1 cellular context compared by ENCODE assay signal in the genomic region with DNA sequence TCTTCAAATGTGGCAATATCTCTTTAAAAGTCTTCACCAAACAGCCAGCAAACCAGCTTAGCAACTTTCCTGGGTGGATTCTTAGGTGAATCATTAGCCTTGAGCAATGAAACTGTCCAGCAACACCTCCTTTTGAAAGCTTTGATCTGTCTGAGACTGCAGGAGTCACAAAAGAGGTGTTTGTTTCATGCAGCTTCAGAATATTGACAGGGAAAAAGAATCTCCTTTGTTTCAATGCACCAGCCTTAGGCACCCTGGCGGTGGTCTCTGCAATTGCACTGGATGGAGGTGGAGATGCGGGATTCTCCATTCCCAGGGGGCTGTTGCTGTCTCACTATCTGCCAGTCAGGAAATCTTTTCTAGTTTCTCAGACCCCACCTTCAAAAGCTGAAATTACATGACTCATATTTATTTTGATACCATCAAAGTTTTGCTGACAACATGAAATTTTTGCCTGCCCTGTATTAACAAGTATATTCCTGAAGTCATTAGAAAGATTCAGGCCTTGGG.
TF ChIP-seq lines count a peak whose summit lies in the region.

No MANE protein-coding gene starts in this region.

TF ChIP-seq in HepG2, 621 proteins besides CTCF, POLR2A, EP300 and RAD21 (continued from another document):
- TF ChIP-seq, protein P1, sequence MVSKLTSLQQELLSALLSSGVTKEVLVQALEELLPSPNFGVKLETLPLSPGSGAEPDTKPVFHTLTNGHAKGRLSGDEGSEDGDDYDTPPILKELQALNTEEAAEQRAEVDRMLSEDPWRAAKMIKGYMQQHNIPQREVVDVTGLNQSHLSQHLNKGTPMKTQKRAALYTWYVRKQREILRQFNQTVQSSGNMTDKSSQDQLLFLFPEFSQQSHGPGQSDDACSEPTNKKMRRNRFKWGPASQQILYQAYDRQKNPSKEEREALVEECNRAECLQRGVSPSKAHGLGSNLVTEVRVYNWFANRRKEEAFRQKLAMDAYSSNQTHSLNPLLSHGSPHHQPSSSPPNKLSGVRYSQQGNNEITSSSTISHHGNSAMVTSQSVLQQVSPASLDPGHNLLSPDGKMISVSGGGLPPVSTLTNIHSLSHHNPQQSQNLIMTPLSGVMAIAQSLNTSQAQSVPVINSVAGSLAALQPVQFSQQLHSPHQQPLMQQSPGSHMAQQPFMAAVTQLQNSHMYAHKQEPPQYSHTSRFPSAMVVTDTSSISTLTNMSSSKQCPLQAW (CRISPR knock-in tag; IDR thresholded peaks at IDR 0.05), result peak; percentile 77
- TF ChIP-seq, protein P2, sequence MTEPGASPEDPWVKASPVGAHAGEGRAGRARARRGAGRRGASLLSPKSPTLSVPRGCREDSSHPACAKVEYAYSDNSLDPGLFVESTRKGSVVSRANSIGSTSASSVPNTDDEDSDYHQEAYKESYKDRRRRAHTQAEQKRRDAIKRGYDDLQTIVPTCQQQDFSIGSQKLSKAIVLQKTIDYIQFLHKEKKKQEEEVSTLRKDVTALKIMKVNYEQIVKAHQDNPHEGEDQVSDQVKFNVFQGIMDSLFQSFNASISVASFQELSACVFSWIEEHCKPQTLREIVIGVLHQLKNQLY (CRISPR knock-in tag; IDR thresholded peaks at IDR 0.05), result 0 out of 2 replicates have a peak, but pooled peaks have one; percentile 43
- TF ChIP-seq, protein P3, sequence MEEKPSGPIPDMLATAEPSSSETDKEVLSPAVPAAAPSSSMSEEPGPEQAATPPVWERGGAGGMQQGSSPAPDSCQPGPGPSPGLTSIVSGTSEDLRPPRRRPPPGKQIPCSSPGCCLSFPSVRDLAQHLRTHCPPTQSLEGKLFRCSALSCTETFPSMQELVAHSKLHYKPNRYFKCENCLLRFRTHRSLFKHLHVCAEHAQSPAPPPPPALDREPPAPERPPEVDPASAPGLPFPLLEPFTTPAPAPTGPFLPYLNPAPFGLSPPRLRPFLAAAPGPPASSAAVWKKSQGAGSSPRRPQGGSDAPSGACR (CRISPR knock-in tag; IDR thresholded peaks at IDR 0.05), result 0 out of 2 replicates have a peak, but pooled peaks have one; percentile 33
- peak; percentile 37; the same call in 1 of the 2 replicates for TF ChIP-seq ZNF788 (CRISPR knock-in tag; IDR thresholded peaks at IDR 0.05; ENCODE audit: borderline replicate concordance)
- TF ChIP-seq ZNF614 (CRISPR knock-in tag; IDR thresholded peaks at IDR 0.05; ENCODE audit: borderline replicate concordance), result peak; percentile 61; the same call in 1 of the 2 replicates
- TF ChIP-seq ZNF746 (CRISPR knock-in tag; IDR thresholded peaks at IDR 0.05), result no peak
- TF ChIP-seq ZSCAN9 (CRISPR knock-in tag; IDR thresholded peaks at IDR 0.05; ENCODE audit: borderline replicate concordance), result 0 out of 2 replicates have a peak, but pooled peaks have one; percentile 52
- no peak for TF ChIP-seq SRSF9 (IDR thresholded peaks at IDR 0.05; ENCODE audit: borderline replicate concordance, insufficient read depth, low read depth, low read length, poor library complexity, severe bottlenecking)
- TF ChIP-seq, protein P4, sequence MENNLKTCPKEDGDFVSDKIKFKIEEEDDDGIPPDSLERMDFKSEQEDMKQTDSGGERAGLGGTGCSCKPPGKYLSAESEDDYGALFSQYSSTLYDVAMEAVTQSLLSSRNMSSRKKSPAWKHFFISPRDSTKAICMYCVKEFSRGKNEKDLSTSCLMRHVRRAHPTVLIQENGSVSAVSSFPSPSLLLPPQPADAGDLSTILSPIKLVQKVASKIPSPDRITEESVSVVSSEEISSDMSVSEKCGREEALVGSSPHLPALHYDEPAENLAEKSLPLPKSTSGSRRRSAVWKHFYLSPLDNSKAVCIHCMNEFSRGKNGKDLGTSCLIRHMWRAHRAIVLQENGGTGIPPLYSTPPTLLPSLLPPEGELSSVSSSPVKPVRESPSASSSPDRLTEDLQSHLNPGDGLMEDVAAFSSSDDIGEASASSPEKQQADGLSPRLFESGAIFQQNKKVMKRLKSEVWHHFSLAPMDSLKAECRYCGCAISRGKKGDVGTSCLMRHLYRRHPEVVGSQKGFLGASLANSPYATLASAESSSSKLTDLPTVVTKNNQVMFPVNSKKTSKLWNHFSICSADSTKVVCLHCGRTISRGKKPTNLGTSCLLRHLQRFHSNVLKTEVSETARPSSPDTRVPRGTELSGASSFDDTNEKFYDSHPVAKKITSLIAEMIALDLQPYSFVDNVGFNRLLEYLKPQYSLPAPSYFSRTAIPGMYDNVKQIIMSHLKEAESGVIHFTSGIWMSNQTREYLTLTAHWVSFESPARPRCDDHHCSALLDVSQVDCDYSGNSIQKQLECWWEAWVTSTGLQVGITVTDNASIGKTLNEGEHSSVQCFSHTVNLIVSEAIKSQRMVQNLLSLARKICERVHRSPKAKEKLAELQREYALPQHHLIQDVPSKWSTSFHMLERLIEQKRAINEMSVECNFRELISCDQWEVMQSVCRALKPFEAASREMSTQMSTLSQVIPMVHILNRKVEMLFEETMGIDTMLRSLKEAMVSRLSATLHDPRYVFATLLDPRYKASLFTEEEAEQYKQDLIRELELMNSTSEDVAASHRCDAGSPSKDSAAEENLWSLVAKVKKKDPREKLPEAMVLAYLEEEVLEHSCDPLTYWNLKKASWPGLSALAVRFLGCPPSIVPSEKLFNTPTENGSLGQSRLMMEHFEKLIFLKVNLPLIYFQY (CRISPR knock-in tag; IDR thresholded peaks at IDR 0.05; ENCODE audit: borderline replicate concordance), result peak; percentile 70; the same call in 1 of the 2 replicates
- peak; percentile 68 for TF ChIP-seq HNF4A (CRISPR knock-in tag; IDR thresholded peaks at IDR 0.05)
- peak; percentile 33; the same call in 1 of the 2 replicates for TF ChIP-seq MIXL1 (CRISPR knock-in tag; IDR thresholded peaks at IDR 0.05)
- no peak for TF ChIP-seq JUN (CRISPR knock-in tag; IDR thresholded peaks at IDR 0.05)
- TF ChIP-seq KDM3A (CRISPR knock-in tag; IDR thresholded peaks at IDR 0.05; ENCODE audit: low read depth), result peak; percentile 53; the same call in 1 of the 2 replicates
- 0 out of 2 replicates have a peak, but pooled peaks have one; percentile 20 for TF ChIP-seq JUND (CRISPR knock-in tag; IDR thresholded peaks at IDR 0.05)
- peak; percentile 68; the same call in 1 of the 2 replicates for TF ChIP-seq HMG20B (CRISPR knock-in tag; conservative IDR thresholded peaks at IDR 0.05)
- TF ChIP-seq MAFK (conservative IDR thresholded peaks at IDR 0.05 in 1 of 2, IDR thresholded peaks at IDR 0.05 in 1 of 2; ENCODE audit: low read length in 2 of 2), result peak; percentile 88 to 94
- TF ChIP-seq, protein P5, sequence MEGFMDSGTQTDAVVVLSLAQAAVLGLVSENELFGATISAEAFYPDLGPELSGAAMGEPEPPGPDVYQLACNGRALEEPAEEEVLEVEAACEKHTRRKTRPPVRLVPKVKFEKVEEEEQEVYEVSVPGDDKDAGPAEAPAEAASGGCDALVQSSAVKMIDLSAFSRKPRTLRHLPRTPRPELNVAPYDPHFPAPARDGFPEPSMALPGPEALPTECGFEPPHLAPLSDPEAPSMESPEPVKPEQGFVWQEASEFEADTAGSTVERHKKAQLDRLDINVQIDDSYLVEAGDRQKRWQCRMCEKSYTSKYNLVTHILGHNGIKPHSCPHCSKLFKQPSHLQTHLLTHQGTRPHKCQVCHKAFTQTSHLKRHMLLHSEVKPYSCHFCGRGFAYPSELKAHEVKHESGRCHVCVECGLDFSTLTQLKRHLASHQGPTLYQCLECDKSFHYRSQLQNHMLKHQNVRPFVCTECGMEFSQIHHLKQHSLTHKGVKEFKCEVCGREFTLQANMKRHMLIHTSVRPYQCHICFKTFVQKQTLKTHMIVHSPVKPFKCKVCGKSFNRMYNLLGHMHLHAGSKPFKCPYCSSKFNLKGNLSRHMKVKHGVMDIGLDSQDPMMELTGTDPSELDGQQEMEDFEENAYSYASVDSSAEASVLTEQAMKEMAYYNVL (CRISPR knock-in tag; IDR thresholded peaks at IDR 0.05; ENCODE audit: borderline replicate concordance), result peak; percentile 45; the same call in 1 of the 2 replicates
- TF ChIP-seq KDM6A (CRISPR knock-in tag; IDR thresholded peaks at IDR 0.05; ENCODE audit: low read depth), result peak; percentile 52
- peak; percentile 91 for TF ChIP-seq NCOA2 (CRISPR knock-in tag; IDR thresholded peaks at IDR 0.05)
- TF ChIP-seq TBL1XR1 (IDR thresholded peaks at IDR 0.05; ENCODE audit: borderline replicate concordance, low read length, partially characterized antibody), result peak; percentile 63
- peak; percentile 69; the same call in 1 of the 2 replicates for TF ChIP-seq ZNF331 (CRISPR knock-in tag; IDR thresholded peaks at IDR 0.05)
